10 cellular contexts compared by ENCODE assay signal in the genomic region with DNA sequence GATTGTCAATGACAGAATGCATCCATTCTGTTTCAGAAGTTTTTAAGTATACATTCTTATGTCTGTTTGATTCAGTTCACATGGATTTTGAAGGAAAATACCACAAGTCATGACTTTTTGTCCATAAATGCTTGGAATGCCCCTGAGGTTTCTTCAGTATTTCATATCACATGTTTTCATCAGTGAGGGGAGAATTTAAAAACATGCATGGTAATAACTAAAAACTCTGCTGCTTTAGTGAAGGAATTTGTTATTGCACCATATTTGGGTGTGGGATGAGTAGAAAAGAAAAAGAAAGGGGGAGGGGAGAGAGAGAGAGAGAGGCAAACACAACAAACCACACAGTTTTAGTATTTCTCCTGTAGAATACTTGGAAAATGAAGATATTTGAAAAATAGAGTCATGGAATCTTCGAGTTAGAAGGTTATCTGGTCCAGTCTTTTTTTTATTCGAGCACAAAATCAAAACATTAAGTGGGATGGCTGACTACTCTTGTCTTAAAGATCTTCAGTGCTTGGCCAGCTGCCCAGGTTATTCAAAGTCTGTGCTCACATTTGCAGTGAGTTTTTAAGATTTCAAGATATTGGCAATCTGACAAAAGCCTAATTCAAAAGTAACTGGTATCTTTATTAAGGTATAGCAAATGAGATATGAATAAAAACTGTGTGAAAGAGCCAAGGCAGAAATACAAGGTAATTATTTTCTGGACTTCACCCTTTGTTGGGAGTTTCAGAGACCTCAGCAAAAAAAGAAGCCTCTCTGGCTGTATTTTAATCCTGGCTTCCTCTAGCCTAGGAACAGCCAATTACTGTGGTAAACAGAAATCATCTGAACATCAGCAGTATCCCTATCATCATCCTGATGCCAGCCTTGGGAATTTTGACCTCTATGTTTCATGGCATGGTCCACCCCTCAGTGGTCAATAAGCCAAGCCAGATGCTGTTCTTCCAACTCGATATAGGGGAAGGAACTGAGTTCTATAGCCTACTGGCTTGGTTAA.
DNase-seq lines count a peak whose midpoint lies in the region; ATAC-seq and TF ChIP-seq lines count a peak whose summit lies in the region.
"Had no signal": no experiment of that assay in that cellular context is flagged by ENCODE, and none has a peak within 500 bp of the region (broad histone marks: within the 10 kb centered on the region; RNA-seq: fewer than 3 reads in every experiment).

No MANE protein-coding gene starts in this region.

- no peak for ATAC-seq in HG02884 (IDR thresholded peaks at IDR 0.05; ENCODE audit: unreplicated experiment)
- ATAC-seq in GM21360 (IDR thresholded peaks at IDR 0.05; ENCODE audit: unreplicated experiment) = no peak
- ATAC-seq: natural killer cell had no signal

- intact Hi-C loops in esophagus muscularis mucosa (cut with DNase I) = no loop called here

- H3K36me3 ChIP-seq in BE2C = no peaks in the 10 kb centered on the region
- H3K36me3 ChIP-seq in esophagus muscularis mucosa = no peaks in the 10 kb centered on the region

- H3K4me1 ChIP-seq in BE2C = peaks cover 14% of the 10 kb centered on the region
- peaks cover 15 to 17% (median 16%) of the 10 kb centered on the region in 4 donors for H3K4me1 ChIP-seq in esophagus muscularis mucosa

- 36% methylated on average over 3 of the region's 3 CpGs for WGBS in esophagus muscularis mucosa

- H3K27ac Mint-ChIP-seq in osteocyte (ENCODE audit: unreplicated experiment) = peak overlapping the region; percentile 95
- H3K27ac Mint-ChIP-seq: activated naive CD8-positive, alpha-beta T cell; natural killer cell had no signal

- peak overlapping the region; percentile 8 to 56 (median 44) for H3K27ac ChIP-seq in esophagus muscularis mucosa (replicated peaks in 1 of 4)

- H3K4me3 ChIP-seq in BE2C (ENCODE audit: low read depth, low read length) (no peak overlapping the region), esophagus muscularis mucosa (no peak overlapping the region)

- no peak for TF ChIP-seq EP300 in esophagus muscularis mucosa (IDR thresholded peaks at IDR 0.05)

- peaks cover 13% of the 10 kb centered on the region for H3K9me3 Mint-ChIP-seq in osteocyte (ENCODE audit: unreplicated experiment)
- H3K9me3 Mint-ChIP-seq: natural killer cell had no signal

- DNase-seq in BE2C (peak; percentile 51), OCI-M1 (lab: John Stamatoyannopoulos, UW) (peak; percentile 63), esophagus muscularis mucosa (ENCODE audit: extremely low spot score) (no peak), osteocyte (ENCODE audit: extremely low spot score, unreplicated experiment) (no peak), DMS153 treated with DMSO at 0.1 percent for 48 hours (lab: John Stamatoyannopoulos, UW; ENCODE audit: unreplicated experiment) (no peak), medulla oblongata (ENCODE audit: extremely low spot score) (no peak)
- DNase-seq: natural killer cell had no signal

- TF ChIP-seq CTCF in BE2C (IDR thresholded peaks at IDR 0.05; ENCODE audit: low read depth, low read length) (no peak), esophagus muscularis mucosa (IDR thresholded peaks at IDR 0.05) (no peak), osteocyte (IDR thresholded peaks at IDR 0.05) (no peak)

- H3K4me3 Mint-ChIP-seq in osteocyte (ENCODE audit: unreplicated experiment) = peak overlapping the region; percentile 36
- H3K4me3 Mint-ChIP-seq: activated naive CD8-positive, alpha-beta T cell; natural killer cell had no signal

- peaks cover 65% of the 10 kb centered on the region for H3K4me1 Mint-ChIP-seq in osteocyte (ENCODE audit: unreplicated experiment)
- H3K4me1 Mint-ChIP-seq: natural killer cell had no signal

- TF ChIP-seq POLR2A in esophagus muscularis mucosa (IDR thresholded peaks at IDR 0.05; ENCODE audit: low read depth) = no peak

- peaks cover 7% of the 10 kb centered on the region for H3K36me3 Mint-ChIP-seq in osteocyte (ENCODE audit: unreplicated experiment)
- H3K36me3 Mint-ChIP-seq: activated naive CD8-positive, alpha-beta T cell; natural killer cell had no signal

- H3K27me3 ChIP-seq in BE2C = no peaks in the 10 kb centered on the region
- no peaks in the 10 kb centered on the region for H3K27me3 ChIP-seq in esophagus muscularis mucosa

- H3K27me3 Mint-ChIP-seq in osteocyte (ENCODE audit: unreplicated experiment) = no peaks in the 10 kb centered on the region

- H3K9me3 ChIP-seq in BE2C = no peaks in the 10 kb centered on the region
- no peaks in the 10 kb centered on the region for H3K9me3 ChIP-seq in esophagus muscularis mucosa

Comparison
In these comparisons a context has a peak if more than half of its experiments do, and no peak if none do; other contexts are left out.
1. DNase-seq: peak in BE2C (single experiment) and OCI-M1 (single experiment); none in esophagus muscularis mucosa (single experiment), osteocyte (single experiment), DMS153 treated with DMSO at 0.1 percent for 48 hours (single experiment) and medulla oblongata (single experiment).